ENCODE assay signal across 8 cellular contexts in the genomic region with DNA sequence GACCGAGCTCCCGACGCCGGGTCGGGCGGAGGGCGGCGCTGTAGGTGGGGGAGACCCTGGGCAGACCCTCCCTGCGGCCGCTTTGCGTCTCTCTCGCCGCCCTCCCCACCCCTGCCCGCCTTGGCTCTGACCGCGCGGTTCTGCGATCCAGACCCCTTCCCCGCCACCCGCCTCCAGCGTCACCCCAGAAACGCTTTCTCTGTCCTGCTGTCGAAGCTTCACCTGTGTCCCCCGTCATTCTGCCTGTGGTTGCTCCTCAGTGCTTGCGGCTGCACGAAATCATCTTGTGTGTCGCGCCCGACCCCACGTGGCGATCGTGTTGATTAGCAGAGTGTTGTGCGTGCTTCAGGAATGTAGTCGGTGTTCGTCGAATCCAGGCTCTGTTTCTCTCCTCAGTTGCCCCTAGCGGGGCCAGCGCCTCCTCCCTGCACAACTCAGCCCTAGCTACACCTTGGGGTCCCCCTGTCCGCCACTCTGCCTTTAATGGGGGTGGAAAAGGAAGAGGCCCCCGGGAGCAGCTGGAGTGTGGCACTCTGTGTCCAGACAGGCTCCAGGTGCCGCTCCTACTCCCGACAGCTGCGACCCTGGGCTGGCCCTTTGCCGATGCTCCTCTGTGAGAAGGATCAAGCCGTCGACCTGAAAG. TPM values are rescaled to one million over a fixed set of nuclear protein-coding genes. Genes with fewer than 3 reads are reported as not detected.
DNase-seq lines count a peak whose midpoint lies in the region; ATAC-seq and TF ChIP-seq lines count a peak whose summit lies in the region.

No MANE protein-coding gene starts in this region.

- H3K27me3 ChIP-seq in CD4-positive, alpha-beta T cell (ENCODE audit: control insufficient read depth, insufficient read depth, low read length): no peaks in the 10 kb centered on the region
- no peaks in the 10 kb centered on the region for H3K27me3 ChIP-seq in layer of hippocampus (ENCODE audit: control insufficient read depth, insufficient read depth, low read length)

- CTCF ChIA-PET in CD4-positive, alpha-beta T cell (lab: Charles Lee): interaction anchor here (0.7 to 2.0 kb wide), 14 partner anchors 10 to 244 kb away, joined by 3 to 37 read pairs (median 6); a partner anchor contains a TSS

- DNase-seq in CD4-positive, alpha-beta T cell: peak; percentile 71 to 86 (median 78)
- DNase-seq in NCI-H187 treated with DMSO at 0.1 percent for 48 hours (lab: John Stamatoyannopoulos, UW) (peak; percentile 6), cerebellum (ENCODE audit: low spot score) (peak; percentile 33)
- DNase-seq in activated CD4-positive, alpha-beta T cell treated with anti-CD3 and anti-CD28 coated beads for 24 hours (ENCODE audit: low read depth in 2 of 2): peak; percentile 49 to 54
- peak; percentile 78 for DNase-seq in stimulated activated CD4-positive, alpha-beta T cell treated with anti-CD3 and anti-CD28 coated beads, Interleukin-1b, Interleukin-23, amount 100 ng/mL, for 48 hours

- peak overlapping the region; percentile 89 for H3K27ac Mint-ChIP-seq in CD4-positive, alpha-beta T cell

- H3K27me3 Mint-ChIP-seq in CD4-positive, alpha-beta T cell: no peaks in the 10 kb centered on the region

- H3K4me3 Mint-ChIP-seq in CD4-positive, alpha-beta T cell: peak overlapping the region; percentile 99

- POLR2A ChIA-PET in CD4-positive, alpha-beta T cell (lab: Charles Lee): interaction anchor here (0.6 to 4.7 kb wide), 13 partner anchors 9 to 243 kb away, joined by 3 to 88 read pairs (median 6); a partner anchor contains a TSS

- H3K4me1 Mint-ChIP-seq in CD4-positive, alpha-beta T cell (ENCODE audit: low read depth): peaks cover 30% of the 10 kb centered on the region

- intact Hi-C loops in CD4-positive, alpha-beta T cell (cut with DNase I, micrococcal nuclease): loop anchor here (1.0 to 10.0 kb wide), 11 partner anchors 44 to 244 kb away; a partner anchor contains a TSS

- H3K36me3 Mint-ChIP-seq in CD4-positive, alpha-beta T cell (ENCODE audit: low read depth): peaks cover 23% of the 10 kb centered on the region

- no peaks in the 10 kb centered on the region for H3K9me3 ChIP-seq in CD4-positive, alpha-beta T cell (ENCODE audit: control insufficient read depth, low read length)

- no peaks in the 10 kb centered on the region for H3K9me3 Mint-ChIP-seq in CD4-positive, alpha-beta T cell

- peak overlapping the region; percentile 73 for H3K27ac ChIP-seq in CD4-positive, alpha-beta T cell (ENCODE audit: low read depth, low read length)
- peak overlapping the region; percentile 87 for H3K27ac ChIP-seq in layer of hippocampus (ENCODE audit: low read depth, low read length)

- peak; percentile 65 for TF ChIP-seq CTCF in CD4-positive, alpha-beta T cell (IDR thresholded peaks at IDR 0.05)

- peak; percentile 64 for ATAC-seq in CD4-positive, alpha-beta T cell (ENCODE audit: poor library complexity)
- ATAC-seq in GM21825 (IDR thresholded peaks at IDR 0.05; ENCODE audit: unreplicated experiment) (peak; percentile 3), GM21576 (IDR thresholded peaks at IDR 0.05; ENCODE audit: unreplicated experiment) (no peak)

RNA-seq across cellular contexts. Expression of a gene that starts 0.9 kb away (rescaled TPM):
- total RNA-seq in CD4-positive, alpha-beta T cell: 10 to 100 TPM; 15.2 to 18.4 TPM
- total RNA-seq in cerebellum: 26.9 TPM

RNA-seq across cellular contexts. Expression of a gene that starts 9.1 kb away (rescaled TPM):
- total RNA-seq in CD4-positive, alpha-beta T cell: 100 to 1,000 TPM; 109 to 114 TPM
- total RNA-seq in cerebellum: not detected

RNA-seq across cellular contexts. Expression of a gene that starts 36.1 kb away (rescaled TPM):
- 100 to 1,000 TPM; 358 to 392 TPM for total RNA-seq in CD4-positive, alpha-beta T cell
- 6.3 TPM for total RNA-seq in cerebellum

RNA-seq across cellular contexts. Expression of a gene that starts 56.1 kb away (rescaled TPM):
- 100 to 1,000 TPM; 131 to 132 TPM for total RNA-seq in CD4-positive, alpha-beta T cell
- total RNA-seq in cerebellum: 33.9 TPM

RNA-seq across cellular contexts. Expression of a gene that starts 56.9 kb away (rescaled TPM):
- under 1 TPM in 1 of 2 experiments, not detected in 1; 0.60 TPM for total RNA-seq in CD4-positive, alpha-beta T cell
- 0.73 TPM for total RNA-seq in cerebellum

Comparison
In these comparisons a context has a peak if more than half of its experiments do, and no peak if none do; other contexts are left out.
1. DNase-seq: peak in every context shown above with its lines; median percentile 78 in CD4-positive, alpha-beta T cell; 78 in stimulated activated CD4-positive, alpha-beta T cell treated with anti-CD3 and anti-CD28 coated beads, Interleukin-1b, Interleukin-23, amount 100 ng/mL, for 48 hours; 52 in activated CD4-positive, alpha-beta T cell treated with anti-CD3 and anti-CD28 coated beads for 24 hours; 33 in cerebellum; 6 in NCI-H187 treated with DMSO at 0.1 percent for 48 hours.
2. RNA of a gene that starts 9.1 kb away (total RNA-seq): 109 to 114 TPM in CD4-positive, alpha-beta T cell; not detected in cerebellum (single experiment); every median in the first group is over 100 times any median in the second.
3. RNA of a gene that starts 36.1 kb away (total RNA-seq): 358 to 392 TPM in CD4-positive, alpha-beta T cell; 6.3 TPM in cerebellum (single experiment); every median in the first group is over 10 times any median in the second.